ENCODE assay signal across 11 cellular contexts in genomic region chr11:63998558-63999348, GRCh38. TPM values are rescaled to one million over a fixed set of nuclear protein-coding genes. Genes with fewer than 3 reads are reported as not detected.
A peak's percentile ranks its signal among the peaks of the same experiment; 100 is the strongest.
DNase-seq lines count a peak whose midpoint lies in the region; ATAC-seq lines count a peak whose summit lies in the region.
"Had no signal": no experiment of that assay in that cellular context is flagged by ENCODE, and none has a peak within 500 bp of the region (broad histone marks: within the 10 kb centered on the region; RNA-seq: fewer than 3 reads in every experiment).

No MANE protein-coding gene starts in this region.

- peaks cover 5% of the 10 kb centered on the region for H3K36me3 Mint-ChIP-seq in T-helper 17 cell (ENCODE audit: low read depth)
- H3K36me3 Mint-ChIP-seq in stimulated activated naive B cell treated with anti-CD40 and anti-IgM and Interleukin-4, amounts not matched to agents 10 μg/mL and 1 μg/mL and 100 μg/mL, for 72 hours, result peaks cover 38 to 52% of the 10 kb centered on the region in 2 donors

- H3K4me1 ChIP-seq in iPS-20b (ENCODE audit: insufficient read depth, low read length), result peaks cover 5% of the 10 kb centered on the region; the same call in 1 of the 2 replicates
- H3K4me1 ChIP-seq: HAP-1 had no signal

- H3K27ac Mint-ChIP-seq in T-helper 17 cell, result no peak overlapping the region
- no peak overlapping the region for H3K27ac Mint-ChIP-seq in stimulated activated naive B cell treated with anti-CD40 and anti-IgM and Interleukin-4, amounts not matched to agents 10 μg/mL and 1 μg/mL and 100 μg/mL, for 72 hours

- H3K27me3 Mint-ChIP-seq in T-helper 17 cell, result no peaks in the 10 kb centered on the region
- peaks cover 7 to 21% of the 10 kb centered on the region in 2 donors for H3K27me3 Mint-ChIP-seq in stimulated activated naive B cell treated with anti-CD40 and anti-IgM and Interleukin-4, amounts not matched to agents 10 μg/mL and 1 μg/mL and 100 μg/mL, for 72 hours

- H3K27me3 ChIP-seq in iPS-20b (ENCODE audit: insufficient read depth, low read length), result peaks cover 41% of the 10 kb centered on the region
- H3K27me3 ChIP-seq: cardiac muscle cell had no signal

- H3K9me3 Mint-ChIP-seq in stimulated activated naive B cell treated with anti-CD40 and anti-IgM and Interleukin-4, amounts not matched to agents 10 μg/mL and 1 μg/mL and 100 μg/mL, for 72 hours, result no peaks in the 10 kb centered on the region

- no peak overlapping the region for H3K27ac ChIP-seq in iPS-20b (ENCODE audit: low read length)
- H3K27ac ChIP-seq: cardiac muscle cell had no signal

- peak overlapping the region; percentile 41; the same call in 1 of the 2 replicates for H3K9ac ChIP-seq in iPS-20b (ENCODE audit: low read depth, low read length)

- H3K4me3 ChIP-seq in iPS-20b (ENCODE audit: low read length), result peak overlapping the region; percentile 58; the same call in 1 of the 2 replicates
- H3K4me3 ChIP-seq: HAP-1 had no signal

- H3K4me3 Mint-ChIP-seq in T-helper 17 cell, result peak overlapping the region; percentile 82
- peak overlapping the region; percentile 52 to 56 for H3K4me3 Mint-ChIP-seq in stimulated activated naive B cell treated with anti-CD40 and anti-IgM and Interleukin-4, amounts not matched to agents 10 μg/mL and 1 μg/mL and 100 μg/mL, for 72 hours

- ATAC-seq in T-helper 17 cell (peak; percentile 19), GM18868 (IDR thresholded peaks at IDR 0.05; ENCODE audit: unreplicated experiment) (no peak), GM18517 (IDR thresholded peaks at IDR 0.05; ENCODE audit: unreplicated experiment) (no peak)
- peak; percentile 20 to 23 for ATAC-seq in stimulated activated naive B cell treated with anti-CD40 and anti-IgM and Interleukin-4, amounts not matched to agents 10 μg/mL and 1 μg/mL and 100 μg/mL, for 72 hours (replicated peaks)

- no peaks in the 10 kb centered on the region for H3K9me3 ChIP-seq in T-helper 17 cell (ENCODE audit: control insufficient read depth, low read length, poor library complexity, severe bottlenecking)
- no peaks in the 10 kb centered on the region for H3K9me3 ChIP-seq in iPS-20b (ENCODE audit: insufficient read depth, low read depth, low read length)
- H3K9me3 ChIP-seq: HAP-1 had no signal

- peaks cover 41% of the 10 kb centered on the region for H3K36me3 ChIP-seq in iPS-20b (ENCODE audit: insufficient read depth, low read depth, low read length)

- peak; percentile 8 for DNase-seq in activated CD4-positive, alpha-beta T cell treated with anti-CD3 and anti-CD28 coated beads, Interleukin-2, amount 50 U/mL, for 1 hour
- DNase-seq in activated CD4-positive, alpha-beta T cell treated with anti-CD3 and anti-CD28 coated beads for 4 hours, result no peak
- no peak for DNase-seq in T-helper 17 cell
- no peak for DNase-seq in stimulated activated naive B cell treated with anti-CD40 and anti-IgM and Interleukin-4, amounts not matched to agents 10 μg/mL and 1 μg/mL and 100 μg/mL, for 72 hours
- DNase-seq in stimulated activated naive CD4-positive, alpha-beta T cell treated with Interleukin-2 at 50 U/mL for 16 hours (lab: John Stamatoyannopoulos, UW), result no peak

- peaks cover 12% of the 10 kb centered on the region for H3K4me1 Mint-ChIP-seq in T-helper 17 cell
- peaks cover 25 to 57% of the 10 kb centered on the region in 2 donors for H3K4me1 Mint-ChIP-seq in stimulated activated naive B cell treated with anti-CD40 and anti-IgM and Interleukin-4, amounts not matched to agents 10 μg/mL and 1 μg/mL and 100 μg/mL, for 72 hours

RNA-seq across cellular contexts. Expression of gene OTUB1, which starts 12.5 kb away (rescaled TPM):
- 10 to 100 TPM; 62.2 to 65.1 TPM for total RNA-seq in T-helper 17 cell

RNA-seq across cellular contexts. Expression of gene COX8A, which starts 24.3 kb away (rescaled TPM):
- 100 to 1,000 TPM; 108 to 129 TPM for total RNA-seq in T-helper 17 cell

RNA-seq across cellular contexts. Expression of gene FLRT1, which starts 37.0 kb away (rescaled TPM):
- not detected for total RNA-seq in T-helper 17 cell
- total RNA-seq: HT1080 had no signal

RNA-seq across cellular contexts. Expression of gene NAA40, which starts 60.0 kb away (rescaled TPM):
- total RNA-seq in T-helper 17 cell, result 10 to 100 TPM; 16.6 to 19.3 TPM

Comparison
In these comparisons a context has a peak if more than half of its experiments do, and no peak if none do; other contexts are left out.
1. ATAC-seq: peak in T-helper 17 cell (single experiment) and stimulated activated naive B cell treated with anti-CD40 and anti-IgM and Interleukin-4, amounts not matched to agents 10 μg/mL and 1 μg/mL and 100 μg/mL, for 72 hours (2 of 2); none in GM18868 (single experiment) and GM18517 (single experiment).